In the genomic region with DNA sequence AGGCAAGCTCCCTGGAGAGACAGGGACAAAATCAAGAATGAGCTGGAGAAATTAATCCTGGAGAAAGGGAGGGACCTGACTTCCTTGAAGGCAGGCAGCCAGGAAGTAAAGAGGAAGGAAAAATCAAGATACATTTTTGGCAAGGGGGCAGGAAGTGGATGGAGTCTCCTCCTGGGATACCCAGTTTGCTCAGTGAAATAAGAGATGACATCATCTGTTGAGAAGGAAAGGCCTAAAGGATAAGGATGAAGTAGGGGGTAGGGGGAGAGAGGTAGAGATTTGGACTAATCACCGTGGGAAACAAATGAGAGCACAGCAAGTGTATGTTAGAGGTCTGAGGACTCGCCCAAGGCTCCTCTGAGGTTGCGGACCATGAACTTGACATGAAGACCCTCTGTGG, we compare ENCODE assay signal across 21 cellular contexts.
DNase-seq lines count a peak whose midpoint lies in the region; ATAC-seq, FAIRE-seq and TF ChIP-seq lines count a peak whose summit lies in the region.
"Had no signal": no experiment of that assay in that cellular context is flagged by ENCODE, and none has a peak within 500 bp of the region (broad histone marks: within the 10 kb centered on the region; RNA-seq: fewer than 3 reads in every experiment).

No MANE protein-coding gene starts in this region.

- H3K79me2 ChIP-seq in neural progenitor cell (ENCODE audit: low read depth) = no peaks in the 10 kb centered on the region

- H3K27ac Mint-ChIP-seq in chondrocyte (ENCODE audit: unreplicated experiment) (peak overlapping the region; percentile 57), neural progenitor cell (peak overlapping the region; percentile 8)
- H3K27ac Mint-ChIP-seq: CD8-positive, alpha-beta T cell had no signal

- no peak for FAIRE-seq in H54 (lab: Jason Lieb, UNC)

- no peak for TF ChIP-seq CTCF in chondrocyte (IDR thresholded peaks at IDR 0.05)
- no peak for TF ChIP-seq CTCF in neural progenitor cell (IDR thresholded peaks at IDR 0.05)
- TF ChIP-seq CTCF in adrenal gland (IDR thresholded peaks at IDR 0.05) = no peak

- no peaks in the 10 kb centered on the region for H3K36me3 ChIP-seq in neural progenitor cell
- H3K36me3 ChIP-seq in adrenal gland (replicated peaks in 1 of 2) = no peaks in the 10 kb centered on the region
- H3K36me3 ChIP-seq: HAP-1, Peyer's patch, SJSA1 had no signal

- no peaks in the 10 kb centered on the region for H4K20me1 ChIP-seq in neural progenitor cell (ENCODE audit: low read depth)

- no peak overlapping the region for H2AFZ ChIP-seq in neural progenitor cell (replicated peaks)
- H2AFZ ChIP-seq: GM23248 had no signal

- H3K27me3 Mint-ChIP-seq in chondrocyte (ENCODE audit: low read depth) = no peaks in the 10 kb centered on the region
- H3K27me3 Mint-ChIP-seq in neural progenitor cell (ENCODE audit: insufficient read depth, low read depth) = peaks cover 7% of the 10 kb centered on the region

- H3K27ac ChIP-seq in neural progenitor cell (no peak overlapping the region), adrenal gland (no peak overlapping the region)
- H3K27ac ChIP-seq: GM23248, Peyer's patch, SJSA1 had no signal

- no peak overlapping the region for H3K4me2 ChIP-seq in neural progenitor cell

- no peak for ATAC-seq in GM21447 (IDR thresholded peaks at IDR 0.05; ENCODE audit: unreplicated experiment)
- ATAC-seq: CD8-positive, alpha-beta T cell had no signal

- H3K36me3 Mint-ChIP-seq in chondrocyte (ENCODE audit: low read depth) (peaks cover 7% of the 10 kb centered on the region), neural progenitor cell (no peaks in the 10 kb centered on the region)

- H3K9ac ChIP-seq in neural progenitor cell = no peak overlapping the region
- H3K9ac ChIP-seq: GM23248 had no signal

- H3K27me3 ChIP-seq in neural progenitor cell (no peaks in the 10 kb centered on the region), adrenal gland (no peaks in the 10 kb centered on the region)
- H3K27me3 ChIP-seq: Peyer's patch, SJSA1 had no signal

- H3K4me1 Mint-ChIP-seq in chondrocyte (ENCODE audit: low read depth) = no peaks in the 10 kb centered on the region
- peaks cover 13% of the 10 kb centered on the region for H3K4me1 Mint-ChIP-seq in neural progenitor cell

- H3K4me3 ChIP-seq in neural progenitor cell (no peak overlapping the region), adrenal gland (no peak overlapping the region)
- H3K4me3 ChIP-seq: GM23248, HAP-1, Peyer's patch, SJSA1 had no signal

- H3K9me3 Mint-ChIP-seq in chondrocyte (ENCODE audit: low read depth) (peaks cover 4% of the 10 kb centered on the region), neural progenitor cell (peaks cover 4% of the 10 kb centered on the region)
- H3K9me3 Mint-ChIP-seq: CD8-positive, alpha-beta T cell had no signal

- H3K4me1 ChIP-seq in neural progenitor cell = no peaks in the 10 kb centered on the region
- no peaks in the 10 kb centered on the region for H3K4me1 ChIP-seq in adrenal gland (replicated peaks in 1 of 2)
- H3K4me1 ChIP-seq: HAP-1, Peyer's patch, SJSA1 had no signal

- TF ChIP-seq POLR2A in H54 (IDR thresholded peaks at IDR 0.05; ENCODE audit: low read depth, low read length) (no peak), adrenal gland (IDR thresholded peaks at IDR 0.05) (no peak)

- no peak overlapping the region for H3K4me3 Mint-ChIP-seq in chondrocyte (ENCODE audit: unreplicated experiment)
- no peak overlapping the region for H3K4me3 Mint-ChIP-seq in neural progenitor cell
- H3K4me3 Mint-ChIP-seq: CD8-positive, alpha-beta T cell had no signal

- H3F3A ChIP-seq in neural progenitor cell (ENCODE audit: low read depth) = no peaks in the 10 kb centered on the region

- no peaks in the 10 kb centered on the region for H3K9me3 ChIP-seq in neural progenitor cell (ENCODE audit: low read depth)
- no peaks in the 10 kb centered on the region for H3K9me3 ChIP-seq in adrenal gland (replicated peaks in 1 of 3)
- H3K9me3 ChIP-seq: HAP-1, Peyer's patch, SJSA1 had no signal

- DNase-seq in H54 (ENCODE audit: insufficient read length, low spot score) = peak; percentile 38
- peak; percentile 38 for DNase-seq in NCI-H69 (lab: John Stamatoyannopoulos, UW)
- DNase-seq in chondrocyte (ENCODE audit: low spot score) = no peak
- DNase-seq in neural progenitor cell (ENCODE audit: low spot score) = no peak
- DNase-seq in 8988T = no peak
- DNase-seq in adrenal gland = no peak
- DNase-seq: AML-193; C1 segment of cervical spinal cord; CD8-positive, alpha-beta T cell; GDM1; GM23248; MM.1S; NCI-H1048; NCI-H1417 treated with DMSO at 0.1 percent for 48 hours; NCI-H187; NCI-H748 treated with DMSO at 0.1 percent for 48 hours; Peyer's patch; T-helper 1 cell had no signal

- intact Hi-C loops in adrenal gland (cut with DNase I) = no loop called here

- 78 to 96% (median 93%) methylated on average over 3 of the region's 3 CpGs for WGBS in adrenal gland, 4 donors

Comparison
In these comparisons a context has a peak if more than half of its experiments do, and no peak if none do; other contexts are left out.
1. DNase-seq: peak in H54 (single experiment) and NCI-H69 (single experiment); none in chondrocyte (single experiment), neural progenitor cell (single experiment), 8988T (single experiment) and adrenal gland (0 of 7).